In the genomic region with DNA sequence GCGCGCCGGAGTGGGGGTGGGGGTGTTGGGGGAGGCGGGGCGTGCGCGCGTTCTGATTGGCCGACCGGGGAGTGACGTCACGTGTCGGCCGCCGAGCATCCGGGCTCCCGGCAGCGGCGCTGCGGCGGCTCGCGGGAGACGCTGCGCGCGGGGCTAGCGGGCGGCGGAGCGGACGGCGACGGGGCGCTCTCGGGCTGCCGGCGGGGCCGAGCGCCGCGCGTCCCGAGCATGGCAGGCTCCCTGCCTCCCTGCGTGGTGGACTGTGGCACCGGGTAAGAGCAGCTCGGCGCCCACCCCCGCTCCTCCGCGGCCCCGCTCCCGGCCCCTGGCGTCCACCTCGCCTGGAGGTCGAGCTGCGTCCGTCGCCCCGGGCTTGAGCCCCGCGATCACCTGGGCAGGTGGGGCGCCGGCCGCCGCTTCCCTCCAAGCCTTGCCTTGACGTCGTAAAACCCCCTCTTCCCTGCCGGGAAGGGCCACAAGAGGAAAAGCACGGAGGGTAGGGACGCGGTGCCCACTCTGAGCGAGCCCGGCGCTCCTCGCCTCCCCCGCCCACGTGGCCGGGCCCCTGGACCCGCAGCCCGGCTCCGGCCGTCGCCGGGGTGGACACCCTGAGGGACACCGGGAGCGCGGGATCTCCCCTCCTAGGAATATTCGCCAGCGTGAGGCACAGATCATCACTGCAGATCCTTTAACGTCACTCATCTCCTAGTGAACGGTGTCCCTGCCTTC, we compare ENCODE assay signal across 1 cellular context.
TF ChIP-seq lines count a peak whose summit lies in the region.

A gene (plus strand): TSS at position 98 of the 729 bp plus-strand sequence. CDS start 131 bp downstream, at position 229.

TF ChIP-seq in GM12878, 131 proteins besides CTCF, POLR2A, EP300 and RAD21 (continued from another document):
- TF ChIP-seq IKZF2 (IDR thresholded peaks at IDR 0.05) (0 out of 4 replicates have a peak, but pooled peaks of 1 of the 2 experiments have one; percentile 30), SMARCA5 (IDR thresholded peaks at IDR 0.05) (peak; percentile 72; the same call in 1 of the 2 replicates), POU2F2 (IDR thresholded peaks at IDR 0.05; ENCODE audit: borderline replicate concordance, low read depth, low read length) (peak; percentile 53; the same call in 1 of the 3 replicates), NR2C1 (IDR thresholded peaks at IDR 0.05) (no peak)
